Comparison of ENCODE assay signal across 10 cellular contexts in the genomic region with DNA sequence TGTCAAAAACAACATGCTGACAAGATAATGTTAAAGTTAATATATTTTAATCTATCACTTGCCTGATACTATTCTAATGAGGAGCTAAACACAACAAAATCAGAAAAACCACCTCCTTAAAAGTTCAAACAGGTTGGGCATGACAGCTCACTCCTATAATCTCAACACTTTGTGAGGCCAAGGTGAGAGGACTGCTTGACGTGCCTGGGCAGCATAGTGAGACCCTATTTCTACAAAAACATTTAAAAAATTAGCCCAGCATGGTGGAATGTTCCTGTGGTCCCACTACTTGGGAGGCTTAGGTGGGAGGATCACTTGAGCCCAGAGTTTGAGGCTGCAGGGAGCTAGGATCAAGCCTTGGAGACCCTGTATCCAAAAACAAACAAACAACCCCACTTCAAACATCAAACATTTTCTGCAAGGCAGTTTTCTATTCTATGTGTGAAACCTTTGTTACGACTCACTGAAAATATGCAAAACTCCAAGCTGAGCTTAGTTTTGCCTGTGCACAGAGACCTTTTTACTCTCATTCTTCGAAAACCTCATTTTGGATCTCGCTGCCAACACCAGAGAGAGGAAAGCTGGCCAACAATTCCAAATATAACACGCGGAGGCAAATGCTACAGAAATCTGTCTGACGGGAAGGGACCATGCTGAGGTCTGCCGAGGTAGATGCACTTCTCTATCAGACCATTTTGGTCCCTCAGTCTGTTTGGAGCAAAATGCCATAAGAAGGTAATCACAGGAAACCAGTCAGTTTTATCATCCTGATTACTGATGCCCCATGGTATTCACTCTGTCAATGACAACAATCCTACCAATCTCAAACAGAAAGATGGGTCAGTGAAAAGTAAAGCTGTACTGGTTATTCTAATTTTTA. TPM values are rescaled to one million over a fixed set of nuclear protein-coding genes. Genes with fewer than 3 reads are reported as not detected.
DNase-seq lines count a peak whose midpoint lies in the region; ATAC-seq and TF ChIP-seq lines count a peak whose summit lies in the region.
"Had no signal": no experiment of that assay in that cellular context is flagged by ENCODE, and none has a peak within 500 bp of the region (broad histone marks: within the 10 kb centered on the region; RNA-seq: fewer than 3 reads in every experiment).

No MANE protein-coding gene starts in this region.

- peak overlapping the region in 3 of 5 donors; percentile 20 to 63 (median 38) for H3K9ac ChIP-seq in subcutaneous abdominal adipose tissue (ENCODE audit: low read length in 5 of 5)

- H3K4me1 ChIP-seq in subcutaneous abdominal adipose tissue (ENCODE audit: control insufficient read depth in 5 of 5, insufficient read depth in 5 of 5, low read length in 5 of 5), result peaks cover 6 to 62% (median 58%) of the 10 kb centered on the region in 5 donors

- H3K36me3 Mint-ChIP-seq in activated T-cell treated with anti-CD3 and anti-CD28 coated beads, Interleukin-2, amount 50 U/mL, for 72 hours (ENCODE audit: insufficient read depth in 2 of 2), result peaks cover 9 to 49% of the 10 kb centered on the region in 2 donors
- peaks cover 43% of the 10 kb centered on the region for H3K36me3 Mint-ChIP-seq in T-cell

- TF ChIP-seq CTCF in fibroblast of mammary gland (conservative IDR thresholded peaks at IDR 0.05; ENCODE audit: control insufficient read depth, insufficient read depth, low read depth, low read length), result no peak

- H3K27me3 Mint-ChIP-seq in activated T-cell treated with anti-CD3 and anti-CD28 coated beads, Interleukin-2, amount 50 U/mL, for 72 hours (ENCODE audit: low read depth), result no peaks in the 10 kb centered on the region
- no peaks in the 10 kb centered on the region for H3K27me3 Mint-ChIP-seq in T-cell

- ATAC-seq in activated T-cell treated with anti-CD3 and anti-CD28 coated beads, Interleukin-2, amount 50 U/mL, for 72 hours (replicated peaks in 1 of 2), result no peak
- no peak for ATAC-seq in T-cell (replicated peaks in 1 of 4)
- no peak for ATAC-seq in GM18511 (IDR thresholded peaks at IDR 0.05; ENCODE audit: unreplicated experiment)
- ATAC-seq in HG02763 (IDR thresholded peaks at IDR 0.05; ENCODE audit: unreplicated experiment), result no peak

- peak overlapping the region; percentile 60 for H3K27ac ChIP-seq in subcutaneous abdominal adipose tissue (ENCODE audit: low read depth, low read length)

- no peaks in the 10 kb centered on the region for H3K9me3 ChIP-seq in subcutaneous abdominal adipose tissue (ENCODE audit: control insufficient read depth in 5 of 5, low read length in 5 of 5)

- peak overlapping the region; percentile 91 to 96 for H3K4me3 Mint-ChIP-seq in activated T-cell treated with anti-CD3 and anti-CD28 coated beads, Interleukin-2, amount 50 U/mL, for 72 hours
- H3K4me3 Mint-ChIP-seq in T-cell, result peak overlapping the region in 1 of 3 donors; percentile 29

- peak overlapping the region; percentile 92 for H3K27ac Mint-ChIP-seq in activated T-cell treated with anti-CD3 and anti-CD28 coated beads, Interleukin-2, amount 50 U/mL, for 72 hours
- H3K27ac Mint-ChIP-seq in T-cell, result peak overlapping the region; percentile 29 to 93

- H3K4me3 ChIP-seq in fibroblast of mammary gland (ENCODE audit: control insufficient read depth, low read depth, low read length) (no peak overlapping the region), subcutaneous abdominal adipose tissue (ENCODE audit: low read depth in 1 of 5, low read length in 5 of 5) (peak overlapping the region in 1 of 5 donors; percentile 13)

- POLR2A ChIA-PET in T-cell (lab: Charles Lee), result no interaction called here

- DNase-seq in activated T-cell treated with anti-CD3 and anti-CD28 coated beads, Interleukin-2, amount 50 U/mL, for 72 hours, result no peak
- no peak for DNase-seq in activated T-cell treated with anti-CD3 and anti-CD28 coated beads for 4 hours
- DNase-seq in T-cell, result no peak
- peak; percentile 33 for DNase-seq in fibroblast of mammary gland (ENCODE audit: low read depth)
- no peak for DNase-seq in NCI-H1930 (lab: John Stamatoyannopoulos, UW)
- DNase-seq: NCI-H1694 treated with DMSO at 0.1 percent for 48 hours, small intestine had no signal

- peaks cover 83% of the 10 kb centered on the region for H3K4me1 Mint-ChIP-seq in activated T-cell treated with anti-CD3 and anti-CD28 coated beads, Interleukin-2, amount 50 U/mL, for 72 hours (ENCODE audit: low read depth)
- H3K4me1 Mint-ChIP-seq in T-cell, result peaks cover 80 to 86% (median 85%) of the 10 kb centered on the region in 3 donors

- CTCF ChIA-PET in T-cell (lab: Charles Lee), result interaction anchor here (0.6 to 1.7 kb wide), 7 partner anchors 8 to 219 kb away, joined by 3 to 5 read pairs (median 4); a partner anchor contains a TSS

- peaks cover 0 to 7% (median 3%) of the 10 kb centered on the region in 5 donors for H3K36me3 ChIP-seq in subcutaneous abdominal adipose tissue (ENCODE audit: control insufficient read depth in 5 of 5, insufficient read depth in 5 of 5, low read length in 5 of 5)

- no peaks in the 10 kb centered on the region for H3K27me3 ChIP-seq in subcutaneous abdominal adipose tissue (ENCODE audit: control insufficient read depth in 5 of 5, insufficient read depth in 4 of 5, low read length in 5 of 5)

- no peaks in the 10 kb centered on the region for H3K9me3 Mint-ChIP-seq in activated T-cell treated with anti-CD3 and anti-CD28 coated beads, Interleukin-2, amount 50 U/mL, for 72 hours
- H3K9me3 Mint-ChIP-seq in T-cell, result no peaks in the 10 kb centered on the region

RNA-seq across cellular contexts. Expression of a gene that starts 6.2 kb away (rescaled TPM):
- total RNA-seq in activated T-cell treated with anti-CD3 and anti-CD28 coated beads, Interleukin-2, amount 50 U/mL, for 72 hours, result 10 to 100 TPM; 67.7 to 81.6 TPM
- 100 to 1,000 TPM; 121 to 176 (median 123) TPM for total RNA-seq in T-cell

RNA-seq across cellular contexts. Expression of a gene that starts 42.2 kb away (rescaled TPM):
- 10 to 100 TPM; 21.3 to 25.3 TPM for total RNA-seq in activated T-cell treated with anti-CD3 and anti-CD28 coated beads, Interleukin-2, amount 50 U/mL, for 72 hours
- 10 to 100 TPM; 23.1 to 44.9 (median 39.7) TPM for total RNA-seq in T-cell

RNA-seq across cellular contexts. Expression of a gene that starts 47.6 kb away (rescaled TPM):
- total RNA-seq in activated T-cell treated with anti-CD3 and anti-CD28 coated beads, Interleukin-2, amount 50 U/mL, for 72 hours, result 100 to 1,000 TPM; 138 to 141 TPM
- 100 to 1,000 TPM; 138 to 256 (median 235) TPM for total RNA-seq in T-cell
